21 cellular contexts compared by ENCODE assay signal in genomic region chr7:36955730-36956129, GRCh38.
A peak's percentile ranks its signal among the peaks of the same experiment; 100 is the strongest.
DNase-seq lines count a peak whose midpoint lies in the region; ATAC-seq, FAIRE-seq and TF ChIP-seq lines count a peak whose summit lies in the region.
"Had no signal": no experiment of that assay in that cellular context is flagged by ENCODE, and none has a peak within 500 bp of the region (broad histone marks: within the 10 kb centered on the region; RNA-seq: fewer than 3 reads in every experiment).

No MANE protein-coding gene starts in this region.

- H3K27ac Mint-ChIP-seq in dendritic cell treated with granulocyte-macrophage colony-stimulating factor and Interleukin-4, amounts not matched to agents 40 ng/mL and 50 ng/mL, for 4 days, result peak overlapping the region; percentile 8
- H3K27ac Mint-ChIP-seq: HFFc6 had no signal

- peak; percentile 44 for FAIRE-seq in GM12892 (lab: Jason Lieb, UNC)

- no peak overlapping the region for H3K4me3 Mint-ChIP-seq in dendritic cell treated with granulocyte-macrophage colony-stimulating factor and Interleukin-4, amounts not matched to agents 40 ng/mL and 50 ng/mL, for 4 days
- H3K4me3 Mint-ChIP-seq: CD14-positive monocyte, HFFc6 had no signal

- H3K27me3 Mint-ChIP-seq in dendritic cell treated with granulocyte-macrophage colony-stimulating factor and Interleukin-4, amounts not matched to agents 40 ng/mL and 50 ng/mL, for 4 days, result no peaks in the 10 kb centered on the region

- H3K9me3 Mint-ChIP-seq in dendritic cell treated with granulocyte-macrophage colony-stimulating factor and Interleukin-4, amounts not matched to agents 40 ng/mL and 50 ng/mL, for 4 days, result no peaks in the 10 kb centered on the region
- H3K9me3 Mint-ChIP-seq: CD14-positive monocyte had no signal

- no peak for ATAC-seq in HG02852 (IDR thresholded peaks at IDR 0.05; ENCODE audit: unreplicated experiment)
- no peak for ATAC-seq in GM18498 (IDR thresholded peaks at IDR 0.05; ENCODE audit: unreplicated experiment)
- ATAC-seq: HCT116 had no signal

- no peak for TF ChIP-seq POLR2A in GM12892 (IDR thresholded peaks at IDR 0.05; ENCODE audit: low read depth, low read length)

- DNase-seq in CD1c-positive myeloid dendritic cell (ENCODE audit: extremely low spot score), result peak; percentile 28
- no peak for DNase-seq in GM12892 (ENCODE audit: insufficient read length)
- DNase-seq in MV-4-11 (lab: John Stamatoyannopoulos, UW), result peak; percentile 46
- no peak for DNase-seq in medulla oblongata (ENCODE audit: extremely low spot score)
- no peak for DNase-seq in COLO668 (lab: John Stamatoyannopoulos, UW; ENCODE audit: unreplicated experiment)
- DNase-seq: 8988T; Caco-2; CD8-positive, alpha-beta memory T cell; DMS79 treated with DMSO at 0.1 percent for 48 hours; GF-D8; GOT3; H7; HFFc6; IMR-90; Karpas-422; KBM-7 had no signal

- peaks cover 17% of the 10 kb centered on the region for H3K36me3 Mint-ChIP-seq in dendritic cell treated with granulocyte-macrophage colony-stimulating factor and Interleukin-4, amounts not matched to agents 40 ng/mL and 50 ng/mL, for 4 days (ENCODE audit: low read depth)

- intact Hi-C loops in dendritic cell treated with granulocyte-macrophage colony-stimulating factor and Interleukin-4, amounts not matched to agents 40 ng/mL and 50 ng/mL, for 4 days (cut with micrococcal nuclease), result no loop called here

- peaks cover 44% of the 10 kb centered on the region for H3K4me1 Mint-ChIP-seq in dendritic cell treated with granulocyte-macrophage colony-stimulating factor and Interleukin-4, amounts not matched to agents 40 ng/mL and 50 ng/mL, for 4 days (ENCODE audit: low read depth)

Comparison
In these comparisons a context has a peak if more than half of its experiments do, and no peak if none do; other contexts are left out.
1. DNase-seq: peak in CD1c-positive myeloid dendritic cell (single experiment) and MV-4-11 (single experiment); none in GM12892 (single experiment), medulla oblongata (single experiment) and COLO668 (single experiment).